ENCODE assay signal across 1 cellular context in the genomic region with DNA sequence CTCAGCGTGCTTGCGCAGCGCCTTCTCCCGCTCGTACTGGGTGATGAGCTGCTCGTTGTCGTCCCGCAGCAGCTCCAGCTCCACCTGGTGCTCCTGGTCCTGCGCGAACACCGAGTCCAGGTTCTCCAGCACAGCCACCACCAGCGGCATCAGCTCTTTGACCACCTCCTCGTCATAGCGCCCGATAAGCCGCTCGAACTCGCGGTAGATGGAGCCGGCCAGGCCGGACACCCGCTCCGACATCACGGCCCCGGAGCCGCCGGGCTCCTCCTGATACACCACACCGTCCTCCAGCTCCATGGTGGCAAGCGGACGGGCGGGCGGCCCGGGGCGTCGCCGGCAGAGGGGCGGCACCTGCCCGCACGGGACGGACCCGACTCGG.
TF ChIP-seq lines count a peak whose summit lies in the region.

No MANE protein-coding gene starts in this region.

TF ChIP-seq in HepG2, 621 proteins besides CTCF, POLR2A, EP300 and RAD21 (continued from another document and continues in another):
- TF ChIP-seq, protein P1, sequence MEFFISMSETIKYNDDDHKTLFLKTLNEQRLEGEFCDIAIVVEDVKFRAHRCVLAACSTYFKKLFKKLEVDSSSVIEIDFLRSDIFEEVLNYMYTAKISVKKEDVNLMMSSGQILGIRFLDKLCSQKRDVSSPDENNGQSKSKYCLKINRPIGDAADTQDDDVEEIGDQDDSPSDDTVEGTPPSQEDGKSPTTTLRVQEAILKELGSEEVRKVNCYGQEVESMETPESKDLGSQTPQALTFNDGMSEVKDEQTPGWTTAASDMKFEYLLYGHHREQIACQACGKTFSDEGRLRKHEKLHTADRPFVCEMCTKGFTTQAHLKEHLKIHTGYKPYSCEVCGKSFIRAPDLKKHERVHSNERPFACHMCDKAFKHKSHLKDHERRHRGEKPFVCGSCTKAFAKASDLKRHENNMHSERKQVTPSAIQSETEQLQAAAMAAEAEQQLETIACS (CRISPR knock-in tag; IDR thresholded peaks at IDR 0.05) = no peak
- TF ChIP-seq CENPT (CRISPR knock-in tag; IDR thresholded peaks at IDR 0.05; ENCODE audit: low read depth) (no peak), ZNF484 (CRISPR knock-in tag; IDR thresholded peaks at IDR 0.05; ENCODE audit: borderline replicate concordance, low read depth) (no peak), GATA4 (IDR thresholded peaks at IDR 0.05; ENCODE audit: borderline replicate concordance, low read depth) (no peak), RBFOX2 (IDR thresholded peaks at IDR 0.05; ENCODE audit: low read depth, low read length) (peak; percentile 78; the same call in 1 of the 2 replicates), KLF15 (CRISPR knock-in tag; IDR thresholded peaks at IDR 0.05; ENCODE audit: borderline replicate concordance) (peak; percentile 52; the same call in 1 of the 2 replicates), ZNF619 (CRISPR knock-in tag; IDR thresholded peaks at IDR 0.05) (no peak), ZNF570 (CRISPR knock-in tag; IDR thresholded peaks at IDR 0.05; ENCODE audit: borderline replicate concordance) (no peak), FOXA1 (IDR thresholded peaks at IDR 0.05) (no peak), FOXA1 (CRISPR knock-in tag; IDR thresholded peaks at IDR 0.05) (no peak), NBN (conservative IDR thresholded peaks at IDR 0.05) (no peak), EZH2 (conservative IDR thresholded peaks at IDR 0.05; ENCODE audit: low read depth, low read length) (no peak), NFE2 (CRISPR knock-in tag; IDR thresholded peaks at IDR 0.05) (0 out of 2 replicates have a peak, but pooled peaks have one; percentile 4), KLF13 (CRISPR knock-in tag; IDR thresholded peaks at IDR 0.05) (no peak), ZNF616 (CRISPR knock-in tag; IDR thresholded peaks at IDR 0.05; ENCODE audit: low read depth) (0 out of 2 replicates have a peak, but pooled peaks have one; percentile 46), PAF1 (CRISPR knock-in tag; IDR thresholded peaks at IDR 0.05) (no peak), ATF7-NPFF (CRISPR knock-in tag; IDR thresholded peaks at IDR 0.05; ENCODE audit: low read depth) (no peak; the same call in 1 of the 2 replicates), ZNF724P (CRISPR knock-in tag; IDR thresholded peaks at IDR 0.05; ENCODE audit: borderline replicate concordance) (no peak), CHD2 (IDR thresholded peaks at IDR 0.05; ENCODE audit: low read depth, low read length) (no peak), FOXM1 (CRISPR knock-in tag; IDR thresholded peaks at IDR 0.05) (no peak), MYNN (CRISPR knock-in tag; IDR thresholded peaks at IDR 0.05; ENCODE audit: low read depth) (no peak), CC2D1A (CRISPR knock-in tag; IDR thresholded peaks at IDR 0.05) (no peak), NRL (CRISPR knock-in tag; IDR thresholded peaks at IDR 0.05; ENCODE audit: borderline replicate concordance) (peak; percentile 66; the same call in 1 of the 2 replicates), CHCHD3 (CRISPR knock-in tag; IDR thresholded peaks at IDR 0.05) (no peak), SIX1 (CRISPR knock-in tag; IDR thresholded peaks at IDR 0.05; ENCODE audit: borderline replicate concordance) (no peak), ZSCAN12 (CRISPR knock-in tag; IDR thresholded peaks at IDR 0.05) (0 out of 2 replicates have a peak, but pooled peaks have one; percentile 78), ZNF883 (CRISPR knock-in tag; IDR thresholded peaks at IDR 0.05; ENCODE audit: not compliant biosample characterization) (peak; percentile 47), ZNF10 (CRISPR knock-in tag; IDR thresholded peaks at IDR 0.05; ENCODE audit: borderline replicate concordance, low read depth) (no peak), KLF6 (CRISPR knock-in tag; IDR thresholded peaks at IDR 0.05) (no peak), ZFP36L2 (CRISPR knock-in tag; IDR thresholded peaks at IDR 0.05) (peak; percentile 20; the same call in 1 of the 2 replicates), CENPX (CRISPR knock-in tag; IDR thresholded peaks at IDR 0.05) (no peak), PHF8 (CRISPR knock-in tag; IDR thresholded peaks at IDR 0.05) (peak; percentile 59), SAFB2 (CRISPR knock-in tag; IDR thresholded peaks at IDR 0.05; ENCODE audit: borderline replicate concordance, low read depth) (no peak), BORCS8-MEF2B (CRISPR knock-in tag; IDR thresholded peaks at IDR 0.05) (peak; percentile 32; the same call in 1 of the 2 replicates), TSC22D2 (CRISPR knock-in tag; IDR thresholded peaks at IDR 0.05; ENCODE audit: borderline replicate concordance) (no peak), CBX1 (IDR thresholded peaks at IDR 0.05; ENCODE audit: low read depth) (no peak), HMG20B (CRISPR knock-in tag; conservative IDR thresholded peaks at IDR 0.05) (no peak)
- TF ChIP-seq, protein P2, sequence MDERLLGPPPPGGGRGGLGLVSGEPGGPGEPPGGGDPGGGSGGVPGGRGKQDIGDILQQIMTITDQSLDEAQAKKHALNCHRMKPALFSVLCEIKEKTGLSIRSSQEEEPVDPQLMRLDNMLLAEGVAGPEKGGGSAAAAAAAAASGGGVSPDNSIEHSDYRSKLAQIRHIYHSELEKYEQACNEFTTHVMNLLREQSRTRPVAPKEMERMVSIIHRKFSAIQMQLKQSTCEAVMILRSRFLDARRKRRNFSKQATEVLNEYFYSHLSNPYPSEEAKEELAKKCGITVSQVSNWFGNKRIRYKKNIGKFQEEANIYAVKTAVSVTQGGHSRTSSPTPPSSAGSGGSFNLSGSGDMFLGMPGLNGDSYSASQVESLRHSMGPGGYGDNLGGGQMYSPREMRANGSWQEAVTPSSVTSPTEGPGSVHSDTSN (CRISPR knock-in tag; IDR thresholded peaks at IDR 0.05) = no peak
- TF ChIP-seq, protein P3, sequence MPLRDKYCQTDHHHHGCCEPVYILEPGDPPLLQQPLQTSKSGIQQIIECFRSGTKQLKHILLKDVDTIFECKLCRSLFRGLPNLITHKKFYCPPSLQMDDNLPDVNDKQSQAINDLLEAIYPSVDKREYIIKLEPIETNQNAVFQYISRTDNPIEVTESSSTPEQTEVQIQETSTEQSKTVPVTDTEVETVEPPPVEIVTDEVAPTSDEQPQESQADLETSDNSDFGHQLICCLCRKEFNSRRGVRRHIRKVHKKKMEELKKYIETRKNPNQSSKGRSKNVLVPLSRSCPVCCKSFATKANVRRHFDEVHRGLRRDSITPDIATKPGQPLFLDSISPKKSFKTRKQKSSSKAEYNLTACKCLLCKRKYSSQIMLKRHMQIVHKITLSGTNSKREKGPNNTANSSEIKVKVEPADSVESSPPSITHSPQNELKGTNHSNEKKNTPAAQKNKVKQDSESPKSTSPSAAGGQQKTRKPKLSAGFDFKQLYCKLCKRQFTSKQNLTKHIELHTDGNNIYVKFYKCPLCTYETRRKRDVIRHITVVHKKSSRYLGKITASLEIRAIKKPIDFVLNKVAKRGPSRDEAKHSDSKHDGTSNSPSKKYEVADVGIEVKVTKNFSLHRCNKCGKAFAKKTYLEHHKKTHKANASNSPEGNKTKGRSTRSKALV (CRISPR knock-in tag; IDR thresholded peaks at IDR 0.05) = no peak
- TF ChIP-seq, protein P4, sequence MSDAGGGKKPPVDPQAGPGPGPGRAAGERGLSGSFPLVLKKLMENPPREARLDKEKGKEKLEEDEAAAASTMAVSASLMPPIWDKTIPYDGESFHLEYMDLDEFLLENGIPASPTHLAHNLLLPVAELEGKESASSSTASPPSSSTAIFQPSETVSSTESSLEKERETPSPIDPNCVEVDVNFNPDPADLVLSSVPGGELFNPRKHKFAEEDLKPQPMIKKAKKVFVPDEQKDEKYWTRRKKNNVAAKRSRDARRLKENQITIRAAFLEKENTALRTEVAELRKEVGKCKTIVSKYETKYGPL (CRISPR knock-in tag; IDR thresholded peaks at IDR 0.05) = no peak
- TF ChIP-seq, protein P5, sequence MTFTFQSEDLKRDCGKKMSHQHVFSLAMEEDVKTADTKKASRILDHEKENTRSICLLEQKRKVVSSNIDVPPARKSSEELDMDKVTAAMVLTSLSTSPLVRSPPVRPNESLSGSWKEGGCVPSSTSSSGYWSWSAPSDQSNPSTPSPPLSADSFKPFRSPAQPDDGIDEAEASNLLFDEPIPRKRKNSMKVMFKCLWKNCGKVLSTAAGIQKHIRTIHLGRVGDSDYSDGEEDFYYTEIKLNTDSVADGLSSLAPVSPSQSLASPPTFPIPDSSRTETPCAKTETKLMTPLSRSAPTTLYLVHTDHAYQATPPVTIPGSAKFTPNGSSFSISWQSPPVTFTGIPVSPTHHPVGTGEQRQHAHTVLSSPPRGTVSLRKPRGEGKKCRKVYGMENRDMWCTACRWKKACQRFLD (CRISPR knock-in tag; IDR thresholded peaks at IDR 0.05; ENCODE audit: borderline replicate concordance) = no peak
- TF ChIP-seq, protein P6, sequence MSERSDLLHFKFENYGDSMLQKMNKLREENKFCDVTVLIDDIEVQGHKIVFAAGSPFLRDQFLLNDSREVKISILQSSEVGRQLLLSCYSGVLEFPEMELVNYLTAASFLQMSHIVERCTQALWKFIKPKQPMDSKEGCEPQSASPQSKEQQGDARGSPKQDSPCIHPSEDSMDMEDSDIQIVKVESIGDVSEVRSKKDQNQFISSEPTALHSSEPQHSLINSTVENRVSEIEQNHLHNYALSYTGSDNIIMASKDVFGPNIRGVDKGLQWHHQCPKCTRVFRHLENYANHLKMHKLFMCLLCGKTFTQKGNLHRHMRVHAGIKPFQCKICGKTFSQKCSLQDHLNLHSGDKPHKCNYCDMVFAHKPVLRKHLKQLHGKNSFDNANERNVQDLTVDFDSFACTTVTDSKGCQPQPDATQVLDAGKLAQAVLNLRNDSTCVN (CRISPR knock-in tag; IDR thresholded peaks at IDR 0.05; ENCODE audit: borderline replicate concordance) = peak; percentile 80
- TF ChIP-seq, protein P7, sequence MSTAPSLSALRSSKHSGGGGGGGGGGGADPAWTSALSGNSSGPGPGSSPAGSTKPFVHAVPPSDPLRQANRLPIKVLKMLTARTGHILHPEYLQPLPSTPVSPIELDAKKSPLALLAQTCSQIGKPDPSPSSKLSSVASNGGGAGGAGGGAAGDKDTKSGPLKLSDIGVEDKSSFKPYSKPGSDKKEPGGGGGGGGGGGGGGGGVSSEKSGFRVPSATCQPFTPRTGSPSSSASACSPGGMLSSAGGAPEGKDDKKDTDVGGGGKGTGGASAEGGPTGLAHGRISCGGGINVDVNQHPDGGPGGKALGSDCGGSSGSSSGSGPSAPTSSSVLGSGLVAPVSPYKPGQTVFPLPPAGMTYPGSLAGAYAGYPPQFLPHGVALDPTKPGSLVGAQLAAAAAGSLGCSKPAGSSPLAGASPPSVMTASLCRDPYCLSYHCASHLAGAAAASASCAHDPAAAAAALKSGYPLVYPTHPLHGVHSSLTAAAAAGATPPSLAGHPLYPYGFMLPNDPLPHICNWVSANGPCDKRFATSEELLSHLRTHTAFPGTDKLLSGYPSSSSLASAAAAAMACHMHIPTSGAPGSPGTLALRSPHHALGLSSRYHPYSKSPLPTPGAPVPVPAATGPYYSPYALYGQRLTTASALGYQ (CRISPR knock-in tag; IDR thresholded peaks at IDR 0.05) = no peak
- TF ChIP-seq, protein P8, sequence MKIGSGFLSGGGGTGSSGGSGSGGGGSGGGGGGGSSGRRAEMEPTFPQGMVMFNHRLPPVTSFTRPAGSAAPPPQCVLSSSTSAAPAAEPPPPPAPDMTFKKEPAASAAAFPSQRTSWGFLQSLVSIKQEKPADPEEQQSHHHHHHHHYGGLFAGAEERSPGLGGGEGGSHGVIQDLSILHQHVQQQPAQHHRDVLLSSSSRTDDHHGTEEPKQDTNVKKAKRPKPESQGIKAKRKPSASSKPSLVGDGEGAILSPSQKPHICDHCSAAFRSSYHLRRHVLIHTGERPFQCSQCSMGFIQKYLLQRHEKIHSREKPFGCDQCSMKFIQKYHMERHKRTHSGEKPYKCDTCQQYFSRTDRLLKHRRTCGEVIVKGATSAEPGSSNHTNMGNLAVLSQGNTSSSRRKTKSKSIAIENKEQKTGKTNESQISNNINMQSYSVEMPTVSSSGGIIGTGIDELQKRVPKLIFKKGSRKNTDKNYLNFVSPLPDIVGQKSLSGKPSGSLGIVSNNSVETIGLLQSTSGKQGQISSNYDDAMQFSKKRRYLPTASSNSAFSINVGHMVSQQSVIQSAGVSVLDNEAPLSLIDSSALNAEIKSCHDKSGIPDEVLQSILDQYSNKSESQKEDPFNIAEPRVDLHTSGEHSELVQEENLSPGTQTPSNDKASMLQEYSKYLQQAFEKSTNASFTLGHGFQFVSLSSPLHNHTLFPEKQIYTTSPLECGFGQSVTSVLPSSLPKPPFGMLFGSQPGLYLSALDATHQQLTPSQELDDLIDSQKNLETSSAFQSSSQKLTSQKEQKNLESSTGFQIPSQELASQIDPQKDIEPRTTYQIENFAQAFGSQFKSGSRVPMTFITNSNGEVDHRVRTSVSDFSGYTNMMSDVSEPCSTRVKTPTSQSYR (CRISPR knock-in tag; IDR thresholded peaks at IDR 0.05; ENCODE audit: borderline replicate concordance) = no peak
- TF ChIP-seq, protein P9, sequence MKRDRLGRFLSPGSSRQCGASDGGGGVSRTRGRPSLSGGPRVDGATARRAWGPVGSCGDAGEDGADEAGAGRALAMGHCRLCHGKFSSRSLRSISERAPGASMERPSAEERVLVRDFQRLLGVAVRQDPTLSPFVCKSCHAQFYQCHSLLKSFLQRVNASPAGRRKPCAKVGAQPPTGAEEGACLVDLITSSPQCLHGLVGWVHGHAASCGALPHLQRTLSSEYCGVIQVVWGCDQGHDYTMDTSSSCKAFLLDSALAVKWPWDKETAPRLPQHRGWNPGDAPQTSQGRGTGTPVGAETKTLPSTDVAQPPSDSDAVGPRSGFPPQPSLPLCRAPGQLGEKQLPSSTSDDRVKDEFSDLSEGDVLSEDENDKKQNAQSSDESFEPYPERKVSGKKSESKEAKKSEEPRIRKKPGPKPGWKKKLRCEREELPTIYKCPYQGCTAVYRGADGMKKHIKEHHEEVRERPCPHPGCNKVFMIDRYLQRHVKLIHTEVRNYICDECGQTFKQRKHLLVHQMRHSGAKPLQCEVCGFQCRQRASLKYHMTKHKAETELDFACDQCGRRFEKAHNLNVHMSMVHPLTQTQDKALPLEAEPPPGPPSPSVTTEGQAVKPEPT (CRISPR knock-in tag; IDR thresholded peaks at IDR 0.05; ENCODE audit: low read depth) = no peak
